Comparison of ENCODE assay signal across 20 cellular contexts in the genomic region with DNA sequence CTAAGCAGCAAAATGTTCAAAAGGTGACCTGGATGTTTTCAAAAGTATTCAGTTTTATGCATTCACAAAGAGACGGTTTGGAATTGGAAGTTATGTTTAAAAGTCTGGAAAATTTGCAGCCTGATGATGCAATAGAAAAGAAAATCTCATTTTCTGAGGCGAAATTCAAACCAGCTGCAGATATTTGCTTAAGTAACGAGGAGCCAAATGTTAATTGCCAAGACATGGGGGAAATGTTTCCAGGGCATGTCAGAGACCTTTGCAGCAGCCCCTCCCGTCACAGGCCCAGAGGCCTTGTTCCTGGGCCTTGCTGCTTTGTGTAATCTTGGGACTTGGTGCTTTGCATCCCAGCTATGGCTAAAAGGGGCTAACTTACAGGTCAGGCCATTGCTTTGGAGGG.
"Had no signal": no experiment of that assay in that cellular context is flagged by ENCODE, and none has a peak within 500 bp of the region (broad histone marks: within the 10 kb centered on the region; RNA-seq: fewer than 3 reads in every experiment).

No MANE protein-coding gene starts in this region.

- H3K36me3 ChIP-seq: colonic mucosa, heart left ventricle, pancreas, suprapubic skin, thyroid gland had no signal

- H3K4me3 Mint-ChIP-seq: endodermal cell, naive B cell, nephron, type B pancreatic cell had no signal

- H3K36me3 Mint-ChIP-seq: naive B cell, type B pancreatic cell had no signal

- H3K9me3 ChIP-seq: colonic mucosa, pancreas, suprapubic skin, thyroid gland had no signal

- H3K27ac ChIP-seq: colonic mucosa, heart left ventricle, pancreas, suprapubic skin, thyroid gland had no signal

- ATAC-seq: heart left ventricle, left colon, left ventricle myocardium superior, pancreas, right cardiac atrium had no signal

- H3K27me3 ChIP-seq: colonic mucosa, heart left ventricle, pancreas, suprapubic skin, thyroid gland had no signal

- H3K27me3 Mint-ChIP-seq: naive B cell, progenitor cell of endocrine pancreas had no signal

- H3K4me2 ChIP-seq: smooth muscle cell had no signal

- DNase-seq: colonic mucosa; dermis blood vessel endothelial cell; endodermal cell; heart left ventricle; hippocampal formation; left colon; left ventricle myocardium superior; mesendoderm; naive B cell; occipital lobe; pancreas; right cardiac atrium; stimulated activated CD4-positive, alpha-beta T cell treated with anti-CD3 and anti-CD28 coated beads, Interleukin-2, amount 100 ng/mL, for 48 hours; stimulated activated naive CD4-positive, alpha-beta T cell treated with Interleukin-2 at 50 U/mL for 16 hours; thyroid gland had no signal

- H3K4me1 Mint-ChIP-seq: naive B cell had no signal

- H3K9me3 Mint-ChIP-seq: nephron, type B pancreatic cell had no signal

- H3K4me3 ChIP-seq: colonic mucosa, heart left ventricle, pancreas, smooth muscle cell, suprapubic skin, thyroid gland had no signal

- H3K27ac Mint-ChIP-seq: endodermal cell, naive B cell, nephron, progenitor cell of endocrine pancreas, type B pancreatic cell had no signal

- H3K4me1 ChIP-seq: colonic mucosa, pancreas, suprapubic skin had no signal
